In genomic region chr5:157563373-157564148, GRCh38 we compare ENCODE assay signal across 1 cellular context.
TF ChIP-seq lines count a peak whose summit lies in the region.

No MANE protein-coding gene starts in this region.

TF ChIP-seq in HepG2, 621 proteins besides CTCF, POLR2A, EP300 and RAD21 (continued from another document):
- no peak for TF ChIP-seq MTERF4 (CRISPR knock-in tag; IDR thresholded peaks at IDR 0.05)
- no peak for TF ChIP-seq ZNF800 (CRISPR knock-in tag; IDR thresholded peaks at IDR 0.05)
